8 cellular contexts compared by ENCODE assay signal in genomic region chr17:44070455-44071197, GRCh38. TPM values are rescaled to one million over a fixed set of nuclear protein-coding genes. Genes with fewer than 3 reads are reported as not detected.
A peak's percentile ranks its signal among the peaks of the same experiment; 100 is the strongest.
DNase-seq lines count a peak whose midpoint lies in the region; TF ChIP-seq lines count a peak whose summit lies in the region.

G6PC3 (plus strand) TSS chr17:44070735; CDS start chr17:44070966, 231 bp downstream.

- TF ChIP-seq CTCF in Loucy (conservative IDR thresholded peaks at IDR 0.05; ENCODE audit: low read length) (no peak), fibroblast of villous mesenchyme (IDR thresholded peaks at IDR 0.05; ENCODE audit: insufficient read depth, low read depth, low read length) (no peak), neural crest cell (conservative IDR thresholded peaks at IDR 0.05) (no peak)

- DNase-seq in EL (peak; percentile 99), GOT3 (lab: John Stamatoyannopoulos, UW) (peak; percentile 82), SHP77 treated with DMSO at 0.1 percent for 48 hours (lab: John Stamatoyannopoulos, UW) (peak; percentile 98), activated gamma-delta T cell treated with Interleukin-2 at 50 U/mL for 16 hours (peak; percentile 66), fibroblast of villous mesenchyme (ENCODE audit: low read depth) (peak; percentile 99), neural crest cell (ENCODE audit: low read depth, low spot score) (peak; percentile 96)

- peaks cover 5% of the 10 kb centered on the region for H4K20me1 ChIP-seq in Loucy (ENCODE audit: insufficient read depth, low read length, poor library complexity, severe bottlenecking)

- peaks cover 40% of the 10 kb centered on the region for H3K79me2 ChIP-seq in Loucy (ENCODE audit: insufficient read depth, low read length)

- H3K36me3 Mint-ChIP-seq in neural crest cell (ENCODE audit: low read depth), result no peaks in the 10 kb centered on the region

- no peaks in the 10 kb centered on the region for H3K9me2 ChIP-seq in Loucy (replicated peaks; ENCODE audit: low read depth, low read length)

- H3K36me3 ChIP-seq in Loucy (ENCODE audit: insufficient read depth, low read length) (no peaks in the 10 kb centered on the region), stomach smooth muscle (ENCODE audit: control insufficient read depth in 2 of 2, insufficient read depth in 2 of 2, low read length in 2 of 2) (peaks cover 9 to 12% of the 10 kb centered on the region in 2 donors)

- H3F3A ChIP-seq in Loucy (ENCODE audit: low read depth), result 0 out of 2 replicates have a peak, but pooled peaks cover 5% of the 10 kb centered on the region

- H3K27me3 ChIP-seq in Loucy (ENCODE audit: insufficient read depth, low read length, poor library complexity, severe bottlenecking) (no peaks in the 10 kb centered on the region), stomach smooth muscle (ENCODE audit: control insufficient read depth in 1 of 2, insufficient read depth in 2 of 2, low read length in 2 of 2) (no peaks in the 10 kb centered on the region)

- no peaks in the 10 kb centered on the region for H3K27me3 Mint-ChIP-seq in neural crest cell (ENCODE audit: low read depth)

- H3K27ac Mint-ChIP-seq in neural crest cell (ENCODE audit: unreplicated experiment), result peak within 1 kb of the TSS; percentile 99

- peaks cover 40% of the 10 kb centered on the region for H3K4me1 Mint-ChIP-seq in neural crest cell

- peak within 1 kb of the TSS; percentile 94 for H3K4me3 Mint-ChIP-seq in neural crest cell

- H2AFZ ChIP-seq in Loucy (ENCODE audit: low read length), result peak within 1 kb of the TSS; percentile 87

- H3K4me1 ChIP-seq in Loucy (ENCODE audit: insufficient read depth, low read length, poor library complexity, severe bottlenecking) (peaks cover 18% of the 10 kb centered on the region), stomach smooth muscle (ENCODE audit: control insufficient read depth, insufficient read depth, low read length) (peaks cover 17% of the 10 kb centered on the region)

- peak within 1 kb of the TSS; percentile 80 for H3K27ac ChIP-seq in stomach smooth muscle (ENCODE audit: low read length)

- peak within 1 kb of the TSS; percentile 87 for H3K9ac ChIP-seq in Loucy (ENCODE audit: low read depth, low read length, poor library complexity, severe bottlenecking)
- peak within 1 kb of the TSS; percentile 79 to 89 for H3K9ac ChIP-seq in stomach smooth muscle (ENCODE audit: low read length in 2 of 2)

- H3K4me3 ChIP-seq in Loucy (ENCODE audit: low read length, poor library complexity, severe bottlenecking) (peak within 1 kb of the TSS; percentile 82), fibroblast of villous mesenchyme (ENCODE audit: low read depth, low read length) (peak within 1 kb of the TSS; percentile 68), stomach smooth muscle (ENCODE audit: low read length in 2 of 2) (peak within 1 kb of the TSS; percentile 87 to 90)

- peak within 1 kb of the TSS; percentile 95 for H3K4me2 ChIP-seq in Loucy (ENCODE audit: low read depth, low read length, poor library complexity, severe bottlenecking)

- no peaks in the 10 kb centered on the region for H3K9me3 Mint-ChIP-seq in neural crest cell

- H3K9me3 ChIP-seq in Loucy (ENCODE audit: insufficient read depth, low read depth, low read length), result no peaks in the 10 kb centered on the region
- H3K9me3 ChIP-seq in stomach smooth muscle (ENCODE audit: control insufficient read depth in 2 of 2, low read length in 2 of 2), result no peaks in the 10 kb centered on the region

RNA-seq across cellular contexts. Expression of gene G6PC3, which starts in this region (rescaled TPM):
- total RNA-seq in fibroblast of villous mesenchyme, result 27.4 and 27.6 TPM in 2 replicates
- 81.1 and 88.6 TPM in 2 replicates for total RNA-seq in neural crest cell

Comparison
In these comparisons a context has a peak if more than half of its experiments do, and no peak if none do; other contexts are left out.
1. Peak in every context shown above with its lines: DNase-seq, H3K4me3 ChIP-seq and H3K27ac ChIP-seq.